1 cellular context compared by ENCODE assay signal in genomic region chr2:168167511-168168263, GRCh38.
TF ChIP-seq lines count a peak whose summit lies in the region.

No MANE protein-coding gene starts in this region.

TF ChIP-seq in endothelial cell of umbilical vein, 7 proteins besides CTCF, POLR2A, EP300 and RAD21:
- TF ChIP-seq MYC (IDR thresholded peaks at IDR 0.05; ENCODE audit: low read depth, low read length) (no peak), JUN (IDR thresholded peaks at IDR 0.05; ENCODE audit: borderline replicate concordance, insufficient read depth, insufficient read length, low read depth) (no peak), POLR2AphosphoS5 (IDR thresholded peaks at IDR 0.05; ENCODE audit: insufficient read depth, low read depth, low read length) (no peak), FOS (IDR thresholded peaks at IDR 0.05; ENCODE audit: borderline replicate concordance, insufficient read depth, low read length) (no peak), GATA2 (IDR thresholded peaks at IDR 0.05; ENCODE audit: insufficient read depth, insufficient read length, low read depth, low read length) (no peak), EZH2 (IDR thresholded peaks at IDR 0.05; ENCODE audit: borderline replicate concordance, low read depth, low read length, severe bottlenecking) (no peak), MAX (IDR thresholded peaks at IDR 0.05; ENCODE audit: insufficient read depth, insufficient read length) (no peak)
